In the genomic region with DNA sequence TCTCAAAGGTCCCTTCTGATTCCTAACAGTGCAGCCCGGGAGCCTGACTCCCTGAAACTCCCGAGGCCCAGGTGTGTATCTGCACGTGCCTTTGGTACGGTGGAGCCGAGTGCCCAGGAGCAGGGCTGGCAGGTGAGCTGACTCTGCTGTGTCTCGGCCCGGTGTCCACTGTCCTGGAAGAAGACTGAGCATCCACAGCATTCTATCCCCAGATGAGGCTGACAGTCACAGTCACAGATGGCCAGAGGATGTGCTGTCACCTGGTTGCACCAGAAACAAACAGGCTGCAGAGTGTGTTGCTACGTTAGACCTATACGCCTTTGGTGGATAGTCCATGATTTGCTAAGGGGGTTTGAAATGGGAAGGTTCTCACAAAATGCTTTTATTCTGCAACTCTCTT, we compare ENCODE assay signal across 1 cellular context.
TF ChIP-seq lines count a peak whose summit lies in the region.

No MANE protein-coding gene starts in this region.

TF ChIP-seq in HEK293T, 16 proteins besides CTCF, POLR2A, EP300 and RAD21 (continued from another document):
- TF ChIP-seq FOXK2 (IDR thresholded peaks at IDR 0.05), result no peak
- TF ChIP-seq, protein P1, sequence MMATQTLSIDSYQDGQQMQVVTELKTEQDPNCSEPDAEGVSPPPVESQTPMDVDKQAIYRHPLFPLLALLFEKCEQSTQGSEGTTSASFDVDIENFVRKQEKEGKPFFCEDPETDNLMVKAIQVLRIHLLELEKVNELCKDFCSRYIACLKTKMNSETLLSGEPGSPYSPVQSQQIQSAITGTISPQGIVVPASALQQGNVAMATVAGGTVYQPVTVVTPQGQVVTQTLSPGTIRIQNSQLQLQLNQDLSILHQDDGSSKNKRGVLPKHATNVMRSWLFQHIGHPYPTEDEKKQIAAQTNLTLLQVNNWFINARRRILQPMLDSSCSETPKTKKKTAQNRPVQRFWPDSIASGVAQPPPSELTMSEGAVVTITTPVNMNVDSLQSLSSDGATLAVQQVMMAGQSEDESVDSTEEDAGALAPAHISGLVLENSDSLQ (IDR thresholded peaks at IDR 0.05), result no peak
- TF ChIP-seq HDGF (IDR thresholded peaks at IDR 0.05; ENCODE audit: borderline replicate concordance), result no peak
- no peak for TF ChIP-seq LEF1 (IDR thresholded peaks at IDR 0.05; ENCODE audit: borderline replicate concordance)
- no peak for TF ChIP-seq ARNT (IDR thresholded peaks at IDR 0.05)
- no peak for TF ChIP-seq FOXM1 (IDR thresholded peaks at IDR 0.05; ENCODE audit: borderline replicate concordance)
- TF ChIP-seq SUZ12 (IDR thresholded peaks at IDR 0.05), result no peak
- TF ChIP-seq FOXA1 (IDR thresholded peaks at IDR 0.05), result no peak
- no peak for TF ChIP-seq BHLHE40 (IDR thresholded peaks at IDR 0.05; ENCODE audit: borderline replicate concordance)
- no peak for TF ChIP-seq TARDBP (IDR thresholded peaks at IDR 0.05)
